ENCODE assay signal across 28 cellular contexts in genomic region chr20:24419786-24420185, GRCh38. TPM values are rescaled to one million over a fixed set of nuclear protein-coding genes. Genes with fewer than 3 reads are reported as not detected.
"Had no signal": no experiment of that assay in that cellular context is flagged by ENCODE, and none has a peak within 500 bp of the region (broad histone marks: within the 10 kb centered on the region; RNA-seq: fewer than 3 reads in every experiment).

No MANE protein-coding gene starts in this region.

- H3K4me1 ChIP-seq: neural progenitor cell, parathyroid adenoma, psoas muscle, right lobe of liver, sigmoid colon, stomach, tibial artery, transverse colon, upper lobe of right lung, uterus had no signal

- H3K9me3 ChIP-seq: ovary, right lobe of liver, testis, tibial artery, upper lobe of right lung had no signal

- DNase-seq: natural killer cell; occipital lobe; ovary; posterior cingulate gyrus; psoas muscle; right cardiac atrium; right lobe of liver; sigmoid colon; small intestine; stimulated activated CD4-positive, alpha-beta T cell treated with anti-CD3 and anti-CD28 coated beads, Interleukin-15, amount 100 ng/mL, for 24 hours; stimulated activated CD4-positive, alpha-beta T cell treated with anti-CD3 and anti-CD28 coated beads, Interleukin-2, amount 100 ng/mL, for 24 hours; stimulated activated CD4-positive, alpha-beta T cell treated with anti-CD3 and anti-CD28 coated beads, Interleukin-2, amount 100 ng/mL, for 48 hours; stimulated activated CD4-positive, alpha-beta T cell treated with anti-CD3 and anti-CD28 coated beads, Interleukin-4, amount 100 ng/mL, for 24 hours; stimulated activated naive B cell treated with anti-CD40 and anti-IgM and Interleukin-4, amounts not matched to agents 10 μg/mL and 1 μg/mL and 100 μg/mL, for 72 hours; stimulated activated naive CD4-positive, alpha-beta T cell treated with Interleukin-2 at 50 U/mL for 16 hours; stomach; testis; tibial artery; transverse colon; upper lobe of right lung; uterus had no signal

- H3K79me2 ChIP-seq: parathyroid adenoma had no signal

- H3K27ac Mint-ChIP-seq: natural killer cell; nephron; neural progenitor cell; progenitor cell of endocrine pancreas; stimulated activated effector memory CD8-positive, alpha-beta T cell treated with anti-CD3 and anti-CD28 coated beads, Interleukin-12 subunit alpha, Interleukin-12 subunit beta, amount 100 ng/mL, for 72 hours; stimulated activated naive B cell treated with anti-CD40 and anti-IgM and Interleukin-4, amounts not matched to agents 10 μg/mL and 1 μg/mL and 100 μg/mL, for 72 hours; stimulated activated naive CD8-positive, alpha-beta T cell treated with anti-CD3 and anti-CD28 coated beads, Interleukin-15, Interleukin-2, amounts not matched to agents 100 ng/mL and 50 ng/mL, for 24 hours; type B pancreatic cell had no signal

- H3K36me3 ChIP-seq: neural progenitor cell, ovary, right lobe of liver, sigmoid colon, stomach, tibial artery, transverse colon, upper lobe of right lung, uterus had no signal

- FAIRE-seq: small intestine had no signal

- H3K27me3 Mint-ChIP-seq: progenitor cell of endocrine pancreas; stimulated activated naive CD8-positive, alpha-beta T cell treated with anti-CD3 and anti-CD28 coated beads, Interleukin-15, Interleukin-2, amounts not matched to agents 100 ng/mL and 50 ng/mL, for 24 hours; type B pancreatic cell had no signal

- H3K4me1 Mint-ChIP-seq: natural killer cell; stimulated activated effector memory CD8-positive, alpha-beta T cell treated with anti-CD3 and anti-CD28 coated beads, Interleukin-12 subunit alpha, Interleukin-12 subunit beta, amount 100 ng/mL, for 72 hours; stimulated activated naive B cell treated with anti-CD40 and anti-IgM and Interleukin-4, amounts not matched to agents 10 μg/mL and 1 μg/mL and 100 μg/mL, for 72 hours had no signal

- H2AFZ ChIP-seq: neural progenitor cell, parathyroid adenoma had no signal

- ATAC-seq: psoas muscle had no signal

- H3K4me3 Mint-ChIP-seq: natural killer cell; nephron; neural progenitor cell; stimulated activated effector memory CD8-positive, alpha-beta T cell treated with anti-CD3 and anti-CD28 coated beads, Interleukin-12 subunit alpha, Interleukin-12 subunit beta, amount 100 ng/mL, for 72 hours; stimulated activated naive B cell treated with anti-CD40 and anti-IgM and Interleukin-4, amounts not matched to agents 10 μg/mL and 1 μg/mL and 100 μg/mL, for 72 hours; stimulated activated naive CD8-positive, alpha-beta T cell treated with anti-CD3 and anti-CD28 coated beads, Interleukin-15, Interleukin-2, amounts not matched to agents 100 ng/mL and 50 ng/mL, for 24 hours; type B pancreatic cell had no signal

- H3K9ac ChIP-seq: neural progenitor cell, parathyroid adenoma had no signal

- H3K36me3 Mint-ChIP-seq: stimulated activated effector memory CD8-positive, alpha-beta T cell treated with anti-CD3 and anti-CD28 coated beads, Interleukin-12 subunit alpha, Interleukin-12 subunit beta, amount 100 ng/mL, for 72 hours; stimulated activated naive B cell treated with anti-CD40 and anti-IgM and Interleukin-4, amounts not matched to agents 10 μg/mL and 1 μg/mL and 100 μg/mL, for 72 hours; type B pancreatic cell had no signal

- H3K4me3 ChIP-seq: neural progenitor cell, ovary, psoas muscle, right lobe of liver, sigmoid colon, stomach, testis, tibial artery, transverse colon, upper lobe of right lung, uterus had no signal

- H3K4me2 ChIP-seq: neural progenitor cell had no signal

- H3K27me3 ChIP-seq: neural progenitor cell, ovary, right lobe of liver, sigmoid colon, testis, tibial artery, transverse colon, upper lobe of right lung, uterus had no signal

- H3K27ac ChIP-seq: neural progenitor cell, ovary, parathyroid adenoma, psoas muscle, right lobe of liver, sigmoid colon, stomach, testis, tibial artery, transverse colon, upper lobe of right lung had no signal

RNA-seq across cellular contexts. Expression of gene SYNDIG1, which starts 49.6 kb away (rescaled TPM):
- total RNA-seq: natural killer cell, psoas muscle, right lobe of liver, upper lobe of right lung had no signal
